Comparison of ENCODE assay signal across 1 cellular context in genomic region chr9:85741875-85742629, GRCh38.
A peak's percentile ranks its signal among the peaks of the same experiment; 100 is the strongest.
TF ChIP-seq lines count a peak whose summit lies in the region.

AGTPBP1 (minus strand) TSS chr9:85741954; CDS start chr9:85712533, 29,421 bp downstream.

TF ChIP-seq in K562, 482 proteins besides CTCF, POLR2A, EP300 and RAD21 (continued from another document and continues in another):
- TF ChIP-seq GTF2B (IDR thresholded peaks at IDR 0.05; ENCODE audit: extremely low read depth, insufficient read length), result no peak
- no peak for TF ChIP-seq USF1 (CRISPR knock-in tag; IDR thresholded peaks at IDR 0.05)
- TF ChIP-seq SMAD1 (IDR thresholded peaks at IDR 0.05; ENCODE audit: low read depth, low read length, partially characterized antibody), result no peak
- no peak for TF ChIP-seq ATF4 (CRISPR knock-in tag; IDR thresholded peaks at IDR 0.05)
- no peak for TF ChIP-seq CREB5 (CRISPR knock-in tag; IDR thresholded peaks at IDR 0.05)
- no peak for TF ChIP-seq MXD1 (CRISPR knock-in tag; IDR thresholded peaks at IDR 0.05; ENCODE audit: borderline replicate concordance, poor library complexity, severe bottlenecking)
- TF ChIP-seq MAX (CRISPR knock-in tag; IDR thresholded peaks at IDR 0.05), result peak; percentile 23; the same call in 1 of the 2 replicates
- TF ChIP-seq HOXB6 (CRISPR knock-in tag; IDR thresholded peaks at IDR 0.05; ENCODE audit: borderline replicate concordance), result no peak
- TF ChIP-seq MIER1 (IDR thresholded peaks at IDR 0.05; ENCODE audit: low read depth), result no peak
- TF ChIP-seq BCOR (IDR thresholded peaks at IDR 0.05), result no peak
- TF ChIP-seq MAZ (CRISPR knock-in tag; conservative IDR thresholded peaks at IDR 0.05 in 1 of 2, IDR thresholded peaks at IDR 0.05 in 1 of 2), result peak; percentile 75 to 80
- TF ChIP-seq ZNF785 (CRISPR knock-in tag; IDR thresholded peaks at IDR 0.05), result no peak
- TF ChIP-seq ZNF324 (CRISPR knock-in tag; IDR thresholded peaks at IDR 0.05), result no peak
- TF ChIP-seq HNRNPL (IDR thresholded peaks at IDR 0.05; ENCODE audit: low read depth, low read length), result no peak
- no peak for TF ChIP-seq ZNF212 (CRISPR knock-in tag; IDR thresholded peaks at IDR 0.05)
- TF ChIP-seq NCOA2 (IDR thresholded peaks at IDR 0.05; ENCODE audit: partially characterized antibody in 2 of 2), result no peak
- no peak for TF ChIP-seq ZNF707 (CRISPR knock-in tag; conservative IDR thresholded peaks at IDR 0.05)
- TF ChIP-seq POLR2AphosphoS2 (IDR thresholded peaks at IDR 0.05; ENCODE audit: low read length), result no peak
- no peak for TF ChIP-seq ELK1 (CRISPR knock-in tag; IDR thresholded peaks at IDR 0.05)
- no peak for TF ChIP-seq SAFB2 (IDR thresholded peaks at IDR 0.05; ENCODE audit: borderline replicate concordance, low read depth, low read length, severe bottlenecking)
- no peak for TF ChIP-seq GTF2F1 (IDR thresholded peaks at IDR 0.05; ENCODE audit: low read depth, low read length)
- TF ChIP-seq CHD1 (IDR thresholded peaks at IDR 0.05; ENCODE audit: low read length), result no peak
- no peak for TF ChIP-seq FOSL1 (tag; conservative IDR thresholded peaks at IDR 0.05)
- peak; percentile 44 for TF ChIP-seq SP1 (CRISPR knock-in tag; IDR thresholded peaks at IDR 0.05)
- peak; percentile 57 for TF ChIP-seq PKNOX1 (IDR thresholded peaks at IDR 0.05)
- TF ChIP-seq ZNF436 (CRISPR knock-in tag; IDR thresholded peaks at IDR 0.05), result no peak
- TF ChIP-seq E2F1 (CRISPR knock-in tag; IDR thresholded peaks at IDR 0.05), result no peak
- TF ChIP-seq IRF9 (tag; IDR thresholded peaks at IDR 0.05), result no peak
- peak; percentile 53; the same call in 1 of the 2 replicates for TF ChIP-seq USF2 (CRISPR knock-in tag; IDR thresholded peaks at IDR 0.05)
- no peak for TF ChIP-seq DPF2 (IDR thresholded peaks at IDR 0.05)
- TF ChIP-seq KDM1A (IDR thresholded peaks at IDR 0.05), result peak; percentile 38 to 81; a peak in 3 of 4 replicates
- TF ChIP-seq TCF7L2 (IDR thresholded peaks at IDR 0.05; ENCODE audit: low read depth, low read length), result no peak
- no peak for TF ChIP-seq ETS1 (conservative IDR thresholded peaks at IDR 0.05; ENCODE audit: control insufficient read depth, low read depth, low read length)
- no peak for TF ChIP-seq FOXP1 (CRISPR knock-in tag; IDR thresholded peaks at IDR 0.05)
- no peak for TF ChIP-seq ZNF407 (IDR thresholded peaks at IDR 0.05; ENCODE audit: low read depth)
- TF ChIP-seq ZNF586 (CRISPR knock-in tag; conservative IDR thresholded peaks at IDR 0.05), result no peak
- TF ChIP-seq HDAC1 (IDR thresholded peaks at IDR 0.05), result 0 out of 4 replicates have a peak, but pooled peaks of 1 of the 2 experiments have one; percentile 12
- no peak for TF ChIP-seq ZBED1 (IDR thresholded peaks at IDR 0.05)
